18 cellular contexts compared by ENCODE assay signal in the genomic region with DNA sequence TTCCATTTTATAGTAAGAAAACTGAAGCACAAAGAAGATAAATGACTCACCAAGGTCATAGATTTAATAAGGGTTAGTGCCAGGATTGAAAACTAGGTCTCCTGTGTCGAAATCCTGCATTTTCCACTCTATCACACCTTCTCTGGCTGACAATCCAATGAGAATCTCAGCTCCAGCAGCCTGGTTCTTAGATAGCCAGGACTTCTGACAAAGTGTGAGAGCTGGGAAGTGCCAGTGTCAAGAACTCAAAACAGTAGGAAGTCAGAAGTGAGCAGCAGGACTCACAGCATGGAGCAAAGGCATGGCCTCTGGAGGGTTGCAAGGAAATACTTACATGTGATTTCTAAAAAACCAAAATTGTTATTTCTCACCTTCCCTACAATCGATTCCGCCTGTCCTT. TPM values are rescaled to one million over a fixed set of nuclear protein-coding genes. Genes with fewer than 3 reads are reported as not detected.
DNase-seq lines count a peak whose midpoint lies in the region; ATAC-seq, FAIRE-seq and TF ChIP-seq lines count a peak whose summit lies in the region.
"Had no signal": no experiment of that assay in that cellular context is flagged by ENCODE, and none has a peak within 500 bp of the region (broad histone marks: within the 10 kb centered on the region; RNA-seq: fewer than 3 reads in every experiment).

No MANE protein-coding gene starts in this region.

- TF ChIP-seq POLR2A in GM18505 (IDR thresholded peaks at IDR 0.05; ENCODE audit: borderline replicate concordance, extremely low read depth, insufficient read depth, insufficient read length), result no peak

- H3K4me3 ChIP-seq in cardiac muscle cell (no peak overlapping the region), bronchial epithelial cell (ENCODE audit: low read depth, low read length) (no peak overlapping the region), mesendoderm (ENCODE audit: low read length) (no peak overlapping the region)
- H3K4me3 ChIP-seq: HAP-1 had no signal

- H3K79me1 ChIP-seq in mesendoderm (ENCODE audit: low read length), result no peaks in the 10 kb centered on the region

- no peak for ATAC-seq in Right ventricle myocardium superior (ENCODE audit: poor library complexity)
- ATAC-seq in GM18505 (IDR thresholded peaks at IDR 0.05; ENCODE audit: unreplicated experiment), result no peak

- WGBS in mesendoderm (ENCODE audit: extremely low coverage, insufficient coverage, low lambda C conversion rate), result no CpG with 5 or more reads among the region's 3 CpGs

- H3K56ac ChIP-seq in mesendoderm (ENCODE audit: low read length), result no peak overlapping the region

- H3K27ac ChIP-seq in cardiac muscle cell, result peak overlapping the region; percentile 27
- H3K27ac ChIP-seq in mesendoderm (ENCODE audit: low read depth, low read length), result no peak overlapping the region

- intact Hi-C loops in Right ventricle myocardium superior (cut with DNase I), result no loop called here

- no peaks in the 10 kb centered on the region for H3K36me3 ChIP-seq in cardiac muscle cell
- no peaks in the 10 kb centered on the region for H3K36me3 ChIP-seq in bronchial epithelial cell (ENCODE audit: control insufficient read depth, insufficient read depth, low read length)
- no peaks in the 10 kb centered on the region for H3K36me3 ChIP-seq in mesendoderm (ENCODE audit: control insufficient read depth, insufficient read depth, low read length)
- H3K36me3 ChIP-seq: HAP-1 had no signal

- no peak overlapping the region for H3K9ac ChIP-seq in mesendoderm (ENCODE audit: low read length)

- DNase-seq in cardiac muscle cell (ENCODE audit: low read depth in 1 of 2, low spot score in 1 of 2), result peak in 1 of 2 donors; percentile 83
- DNase-seq in Right ventricle myocardium superior, result no peak
- peak; percentile 56 for DNase-seq in NCI-H69 (lab: John Stamatoyannopoulos, UW)
- no peak for DNase-seq in bronchial epithelial cell (ENCODE audit: low read depth)
- peak; percentile 75 for DNase-seq in mesendoderm
- no peak for DNase-seq in NCI-H774 (lab: John Stamatoyannopoulos, UW)
- DNase-seq in NCI-H1436 treated with DMSO at 0.1 percent for 48 hours (lab: John Stamatoyannopoulos, UW), result no peak
- DNase-seq: C1 segment of cervical spinal cord; Calu3; CD4-positive, alpha-beta T cell; DMS153; DND-41; GDM1; GOT3 had no signal

- no peak overlapping the region for H3K23ac ChIP-seq in mesendoderm (ENCODE audit: low read length)

- H2AK5ac ChIP-seq in mesendoderm (ENCODE audit: low read length), result no peak overlapping the region

- no peaks in the 10 kb centered on the region for H3K79me2 ChIP-seq in mesendoderm (ENCODE audit: control insufficient read depth, insufficient read depth, low read length)

- no peak overlapping the region for H3K4me2 ChIP-seq in mesendoderm (ENCODE audit: low read length)

- H2BK120ac ChIP-seq in mesendoderm (ENCODE audit: low read depth, low read length), result no peak overlapping the region

- TF ChIP-seq CTCF in cardiac muscle cell (IDR thresholded peaks at IDR 0.05; ENCODE audit: low read depth, low read length) (no peak), bronchial epithelial cell (IDR thresholded peaks at IDR 0.05; ENCODE audit: insufficient read depth, low read length, severe bottlenecking) (no peak)

- H4K5ac ChIP-seq in mesendoderm (ENCODE audit: low read length), result no peak overlapping the region

- H2BK5ac ChIP-seq in mesendoderm (ENCODE audit: low read length), result no peak overlapping the region

- H3K4ac ChIP-seq in mesendoderm (ENCODE audit: low read depth, low read length), result no peak overlapping the region

- no peak overlapping the region for H3K18ac ChIP-seq in mesendoderm (ENCODE audit: low read length)

- H3K9me3 ChIP-seq in cardiac muscle cell (ENCODE audit: low read depth), result no peaks in the 10 kb centered on the region
- H3K9me3 ChIP-seq: HAP-1 had no signal

- H2BK15ac ChIP-seq in mesendoderm (replicated peaks; ENCODE audit: low read depth), result no peak overlapping the region

- peak; percentile 13 for FAIRE-seq in bronchial epithelial cell (lab: Jason Lieb, UNC)
- FAIRE-seq: A204.1, HTR-8/SVneo had no signal

- H3K27me3 ChIP-seq in cardiac muscle cell, result no peaks in the 10 kb centered on the region
- H3K27me3 ChIP-seq in bronchial epithelial cell (ENCODE audit: control insufficient read depth, insufficient read depth, low read length), result no peaks in the 10 kb centered on the region
- no peaks in the 10 kb centered on the region for H3K27me3 ChIP-seq in mesendoderm (ENCODE audit: insufficient read depth, low read length, poor library complexity)

- no peak overlapping the region for H4K8ac ChIP-seq in mesendoderm (ENCODE audit: low read depth, low read length)

- H3K4me1 ChIP-seq in cardiac muscle cell (ENCODE audit: low read depth), result peaks cover 32% of the 10 kb centered on the region
- H3K4me1 ChIP-seq in mesendoderm (ENCODE audit: control insufficient read depth, low read depth, low read length), result no peaks in the 10 kb centered on the region
- H3K4me1 ChIP-seq: HAP-1 had no signal

RNA-seq across cellular contexts. Expression of a gene that starts 24.3 kb away (rescaled TPM):
- 194 and 242 TPM in 2 replicates for total RNA-seq in cardiac muscle cell
- polyA plus RNA-seq in cardiac muscle cell, result 40.0 and 40.8 TPM in 2 replicates
- total RNA-seq in Right ventricle myocardium superior, result 34.7 TPM
- total RNA-seq in bronchial epithelial cell, result 6.5 and 15.3 TPM in 2 replicates
- polyA plus RNA-seq in mesendoderm (2013, experiment 1 of 2), result 3.4 TPM
- 3.6 TPM for polyA plus RNA-seq in mesendoderm (2013, experiment 2 of 2)

Comparison
In these comparisons a context has a peak if more than half of its experiments do, and no peak if none do; other contexts are left out.
1. DNase-seq: peak in NCI-H69 (single experiment) and mesendoderm (single experiment); none in Right ventricle myocardium superior (single experiment), bronchial epithelial cell (single experiment), NCI-H774 (single experiment) and NCI-H1436 treated with DMSO at 0.1 percent for 48 hours (single experiment).